ENCODE assay signal across 21 cellular contexts in the genomic region with DNA sequence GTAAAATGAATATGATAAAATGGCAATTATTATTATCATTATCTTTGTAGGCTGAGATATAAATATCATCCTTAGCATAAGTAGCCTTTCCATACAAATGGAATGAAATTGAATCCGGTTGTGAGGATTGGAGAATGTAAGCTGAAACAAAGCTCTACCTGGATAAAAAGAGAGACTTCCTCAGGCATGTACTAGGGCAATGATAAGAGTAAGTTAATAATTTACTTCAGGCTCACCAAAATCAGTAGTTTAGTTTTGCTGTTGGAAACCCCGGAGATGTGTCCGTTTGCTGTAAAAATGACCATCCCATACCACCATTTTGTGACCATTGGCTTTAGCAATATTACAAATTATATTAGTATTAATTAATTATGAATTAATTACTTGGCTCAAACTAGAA.
DNase-seq lines count a peak whose midpoint lies in the region; ATAC-seq, FAIRE-seq and TF ChIP-seq lines count a peak whose summit lies in the region.
"Had no signal": no experiment of that assay in that cellular context is flagged by ENCODE, and none has a peak within 500 bp of the region (broad histone marks: within the 10 kb centered on the region; RNA-seq: fewer than 3 reads in every experiment).

No MANE protein-coding gene starts in this region.

- H3K27ac ChIP-seq in body of pancreas, result no peak overlapping the region
- H3K27ac ChIP-seq in pancreas, result no peak overlapping the region
- H3K27ac ChIP-seq: 22Rv1, A549, C4-2B had no signal

- no peaks in the 10 kb centered on the region for H3K36me3 ChIP-seq in body of pancreas (replicated peaks in 1 of 2; ENCODE audit: insufficient read depth in 1 of 2, low read depth in 2 of 2)
- H3K36me3 ChIP-seq in pancreas, result no peaks in the 10 kb centered on the region

- no peak for FAIRE-seq in pancreas (lab: Jason Lieb, UNC)
- FAIRE-seq: A549, D721Med, H54, K562 had no signal

- no peak overlapping the region for H3K4me3 Mint-ChIP-seq in activated CD4-positive, alpha-beta T cell treated with anti-CD3 and anti-CD28 coated beads for 36 hours
- H3K4me3 Mint-ChIP-seq: CD4-positive, alpha-beta T cell; GM23338 had no signal

- POLR2A ChIA-PET in activated CD4-positive, alpha-beta T cell treated with anti-CD3 and anti-CD28 coated beads for 36 hours (lab: Charles Lee), result no interaction called here

- H3K9me3 Mint-ChIP-seq in activated CD4-positive, alpha-beta T cell treated with anti-CD3 and anti-CD28 coated beads for 36 hours (ENCODE audit: low read depth), result no peaks in the 10 kb centered on the region
- H3K9me3 Mint-ChIP-seq: CD4-positive, alpha-beta T cell; GM23338 had no signal

- no peak for TF ChIP-seq POLR2A in body of pancreas (IDR thresholded peaks at IDR 0.05)

- H3K4me3 ChIP-seq in body of pancreas, result no peak overlapping the region
- no peak overlapping the region for H3K4me3 ChIP-seq in pancreas
- H3K4me3 ChIP-seq: A549, GM23338, K562 had no signal

- H3K27me3 ChIP-seq in body of pancreas, result no peaks in the 10 kb centered on the region
- H3K27me3 ChIP-seq in pancreas, result no peaks in the 10 kb centered on the region

- H3K4me1 ChIP-seq in body of pancreas (no peaks in the 10 kb centered on the region), pancreas (peaks cover 0 to 4% (median 3%) of the 10 kb centered on the region in 3 donors)
- H3K4me1 ChIP-seq: A549 had no signal

- no peak overlapping the region for H3K27ac Mint-ChIP-seq in activated CD4-positive, alpha-beta T cell treated with anti-CD3 and anti-CD28 coated beads for 36 hours
- H3K27ac Mint-ChIP-seq: CD4-positive, alpha-beta T cell; GM23338 had no signal

- H3K9me3 ChIP-seq in body of pancreas (no peaks in the 10 kb centered on the region), pancreas (no peaks in the 10 kb centered on the region)
- H3K9me3 ChIP-seq: A549 had no signal

- H3K4me1 Mint-ChIP-seq in activated CD4-positive, alpha-beta T cell treated with anti-CD3 and anti-CD28 coated beads for 36 hours, result peaks cover 13% of the 10 kb centered on the region
- H3K4me1 Mint-ChIP-seq: GM23338 had no signal

- CTCF ChIA-PET in activated CD4-positive, alpha-beta T cell treated with anti-CD3 and anti-CD28 coated beads for 36 hours (lab: Charles Lee), result no interaction called here

- peaks cover 11% of the 10 kb centered on the region for H3K27me3 Mint-ChIP-seq in activated CD4-positive, alpha-beta T cell treated with anti-CD3 and anti-CD28 coated beads for 36 hours

- WGBS in body of pancreas, 2 donors, result 16 to 27% methylated on average over 3 of the region's 3 CpGs
- 11 to 16% methylated on average over 3 of the region's 3 CpGs for WGBS in pancreas, 2 donors

- TF ChIP-seq CTCF in body of pancreas (IDR thresholded peaks at IDR 0.05) (no peak), pancreas (IDR thresholded peaks at IDR 0.05) (no peak)

- no peaks in the 10 kb centered on the region for H3K36me3 Mint-ChIP-seq in activated CD4-positive, alpha-beta T cell treated with anti-CD3 and anti-CD28 coated beads for 36 hours (ENCODE audit: low read depth)

- intact Hi-C loops in body of pancreas (cut with DNase I) (loop anchor here (10.0 kb wide), 1 partner anchor 708 kb away; a partner anchor contains a TSS), pancreas (cut with DNase I) (loop anchor here in 2 of 3 donors (10.0 kb wide), 2 partner anchors 708 to 798 kb away; a partner anchor contains a TSS)
- intact Hi-C loops in activated CD4-positive, alpha-beta T cell treated with anti-CD3 and anti-CD28 coated beads for 36 hours (cut with DNase I, micrococcal nuclease), result no loop called here

- ATAC-seq in body of pancreas (peak; percentile 33), left lobe of liver (peak; percentile 85), pancreas (peak; percentile 45 to 73 (median 68)), GM18520 (IDR thresholded peaks at IDR 0.05; ENCODE audit: unreplicated experiment) (no peak), GM21526 (IDR thresholded peaks at IDR 0.05; ENCODE audit: low FRiP score, unreplicated experiment) (no peak)
- ATAC-seq in activated CD4-positive, alpha-beta T cell treated with anti-CD3 and anti-CD28 coated beads for 36 hours, result no peak
- ATAC-seq: A549, GM23338, K562 had no signal

- peak; percentile 61 for DNase-seq in DMS53 (lab: John Stamatoyannopoulos, UW)
- no peak for DNase-seq in body of pancreas
- DNase-seq in left lobe of liver (ENCODE audit: low spot score), result no peak
- DNase-seq in pancreas, result no peak
- DNase-seq in activated CD4-positive, alpha-beta T cell treated with anti-CD3 and anti-CD28 coated beads for 36 hours, result no peak
- DNase-seq in SHP77 (lab: John Stamatoyannopoulos, UW), result no peak
- DNase-seq: AML-193; CD4-positive, alpha-beta T cell; DMS79 treated with DMSO at 0.1 percent for 48 hours; GF-D8; HCEC 1CT; IMR-90 had no signal

Comparison
In these comparisons a context has a peak if more than half of its experiments do, and no peak if none do; other contexts are left out.
1. ATAC-seq: peak in body of pancreas (single experiment), left lobe of liver (single experiment) and pancreas (4 of 4); none in activated CD4-positive, alpha-beta T cell treated with anti-CD3 and anti-CD28 coated beads for 36 hours (single experiment), GM18520 (single experiment) and GM21526 (single experiment).
2. intact Hi-C loops: an anchor here in body of pancreas (10.0 kb wide) and pancreas (10.0 kb wide); none called in activated CD4-positive, alpha-beta T cell treated with anti-CD3 and anti-CD28 coated beads for 36 hours.